ENCODE assay signal across 29 cellular contexts in genomic region chr22:22841598-22841997, GRCh38. TPM values are rescaled to one million over a fixed set of nuclear protein-coding genes. Genes with fewer than 3 reads are reported as not detected.
A peak's percentile ranks its signal among the peaks of the same experiment; 100 is the strongest.
DNase-seq lines count a peak whose midpoint lies in the region; ATAC-seq, FAIRE-seq and TF ChIP-seq lines count a peak whose summit lies in the region.
"Had no signal": no experiment of that assay in that cellular context is flagged by ENCODE, and none has a peak within 500 bp of the region (broad histone marks: within the 10 kb centered on the region; RNA-seq: fewer than 3 reads in every experiment).

No MANE protein-coding gene starts in this region.

- H3K4me1 ChIP-seq in Karpas-422 (ENCODE audit: low read length) (peaks cover 53% of the 10 kb centered on the region), K562 (replicated peaks in 1 of 2; ENCODE audit: control insufficient read depth in 2 of 2, insufficient read depth in 2 of 2, low read length in 2 of 2) (peaks cover 0 to 3% of the 10 kb centered on the region in 2 experiments; a peak in 1 of 5 replicates)
- H3K4me1 ChIP-seq: A549, Caco-2 had no signal

- no peaks in the 10 kb centered on the region for H3K36me3 ChIP-seq in Karpas-422 (ENCODE audit: insufficient read depth, low read length)
- H3K36me3 ChIP-seq in K562 (ENCODE audit: control insufficient read depth, insufficient read depth, low read length), result no peaks in the 10 kb centered on the region
- H3K36me3 ChIP-seq: BLaER1 treated with 17β-estradiol and CSF1 and Interleukin-3, amounts not matched to agents 10 nM and 100 nM had no signal

- no peaks in the 10 kb centered on the region for H3K9me1 ChIP-seq in K562 (ENCODE audit: control insufficient read depth, insufficient read depth, low read length)

- H3K27ac ChIP-seq in Karpas-422 (ENCODE audit: low read length) (peak overlapping the region; percentile 71), K562 (ENCODE audit: extremely low read depth, low read depth, low read length) (no peak overlapping the region)
- H3K27ac ChIP-seq: 22Rv1; A549; BLaER1 treated with 17β-estradiol and CSF1 and Interleukin-3, amounts not matched to agents 10 nM and 100 nM; C4-2B had no signal

- H3K36me3 Mint-ChIP-seq in activated CD4-positive, alpha-beta T cell treated with anti-CD3 and anti-CD28 coated beads, Interleukin-2, amount 10 ng/mL, durations not matched to agents 24 days and 14 days (ENCODE audit: low read depth), result no peaks in the 10 kb centered on the region
- H3K36me3 Mint-ChIP-seq: CD8-positive, alpha-beta T cell had no signal

- H3K9me3 Mint-ChIP-seq in activated CD4-positive, alpha-beta T cell treated with anti-CD3 and anti-CD28 coated beads, Interleukin-2, amount 10 ng/mL, durations not matched to agents 24 days and 14 days, result no peaks in the 10 kb centered on the region

- POLR2A ChIA-PET in K562 (lab: Yijun Ruan, JAX), result interaction anchor here (0.6 to 1.5 kb wide), 5 partner anchors 11 to 25 kb away, joined by 3 to 4 read pairs (median 3); no protein-coding TSS in a partner anchor

- no peaks in the 10 kb centered on the region for H3K9me2 ChIP-seq in Karpas-422 (replicated peaks; ENCODE audit: insufficient read depth, low read length)

- CTCF ChIA-PET in K562 (lab: Yijun Ruan, JAX; ENCODE audit: low intra/inter-chr PET ratio), result no interaction called here

- H2AFZ ChIP-seq in Karpas-422 (ENCODE audit: low read length) (no peak overlapping the region), K562 (ENCODE audit: low read depth, low read length) (no peak overlapping the region)

- H3K27me3 Mint-ChIP-seq in activated CD4-positive, alpha-beta T cell treated with anti-CD3 and anti-CD28 coated beads, Interleukin-2, amount 10 ng/mL, durations not matched to agents 24 days and 14 days, result peaks cover 45% of the 10 kb centered on the region
- H3K27me3 Mint-ChIP-seq: CD4-positive, alpha-beta T cell had no signal

- BruUV-seq in K562 (replicated peaks; lab: Mats Ljungman, UMichigan), result no TSS peak

- DNase-seq in activated CD4-positive, alpha-beta T cell treated with anti-CD3 and anti-CD28 coated beads, Interleukin-2, amount 10 ng/mL, durations not matched to agents 24 days and 14 days, result peak; percentile 29
- no peak for DNase-seq in activated CD4-positive, alpha-beta T cell treated with anti-CD3 and anti-CD28 coated beads for 4 hours
- DNase-seq in Karpas-422, result no peak
- DNase-seq in K562 (ENCODE audit: extremely low read depth in 1 of 4, low spot score in 3 of 4), result no peak
- no peak for DNase-seq in HUDEP-2 (lab: John Stamatoyannopoulos, UW; ENCODE audit: unreplicated experiment in 76 of 76)
- DNase-seq: AML-193; Caco-2; Calu3; CD4-positive, alpha-beta T cell; CD8-positive, alpha-beta T cell; DMS 273 treated with DMSO at 0.1 percent for 48 hours; DMS153; DMS53; DMS79; DND-41; EL; GDM1 had no signal

- intact Hi-C loops in activated CD4-positive, alpha-beta T cell treated with anti-CD3 and anti-CD28 coated beads, Interleukin-2, amount 10 ng/mL, durations not matched to agents 24 days and 14 days (cut with micrococcal nuclease), result no loop called here
- intact Hi-C loops in K562 (cut with micrococcal nuclease), result loop anchor here (10.0 kb wide), 1 partner anchor 443 kb away; no protein-coding TSS in a partner anchor

- no peak for TF ChIP-seq POLR2A in K562 (conservative IDR thresholded peaks at IDR 0.05)

- TF ChIP-seq EP300 in K562 (IDR thresholded peaks at IDR 0.05; ENCODE audit: low read length), result no peak

- no peak for FAIRE-seq in K562 (lab: Jason Lieb, UNC)
- FAIRE-seq: A549, GM12878, GM12892, GM18507 had no signal

- in situ Hi-C loops in K562 (cut with MboI), result no loop called here

- H3K4me1 Mint-ChIP-seq in activated CD4-positive, alpha-beta T cell treated with anti-CD3 and anti-CD28 coated beads, Interleukin-2, amount 10 ng/mL, durations not matched to agents 24 days and 14 days, result peaks cover 19% of the 10 kb centered on the region

- peak overlapping the region; percentile 58 for H3K4me2 ChIP-seq in Karpas-422 (ENCODE audit: low read depth, low read length, poor library complexity, severe bottlenecking)
- H3K4me2 ChIP-seq in K562 (ENCODE audit: insufficient read depth, low read length), result no peak overlapping the region
- H3K4me2 ChIP-seq: A549 had no signal

- H3K27ac Mint-ChIP-seq in activated CD4-positive, alpha-beta T cell treated with anti-CD3 and anti-CD28 coated beads, Interleukin-2, amount 10 ng/mL, durations not matched to agents 24 days and 14 days, result no peak overlapping the region
- H3K27ac Mint-ChIP-seq: B cell; CD4-positive, alpha-beta T cell; CD8-positive, alpha-beta T cell had no signal

- no peak for ATAC-seq in K562
- ATAC-seq: A549; CD8-positive, alpha-beta T cell; GM12878 had no signal

- H3K79me2 ChIP-seq in Karpas-422 (ENCODE audit: low read length) (no peaks in the 10 kb centered on the region), K562 (ENCODE audit: control insufficient read depth, insufficient read depth, low read length) (no peaks in the 10 kb centered on the region)

- no peak for TF ChIP-seq RAD21 in K562 (CRISPR knock-in tag; conservative IDR thresholded peaks at IDR 0.05 in 1 of 2, IDR thresholded peaks at IDR 0.05 in 1 of 2)

- no peak for TF ChIP-seq CTCF in K562 (IDR thresholded peaks at IDR 0.05 in 2 of 3, conservative IDR thresholded peaks at IDR 0.05 in 1 of 3; ENCODE audit: insufficient read depth in 2 of 3, low read depth in 1 of 3, low read length in 3 of 3)

- H3K27me3 ChIP-seq in Karpas-422 (ENCODE audit: low read length), result no peaks in the 10 kb centered on the region
- H3K27me3 ChIP-seq in K562 (ENCODE audit: control insufficient read depth in 2 of 2, insufficient read depth in 2 of 2, low read length in 2 of 2), result peaks cover 9 to 19% of the 10 kb centered on the region in 2 experiments; a peak in 4 of 5 replicates
- H3K27me3 ChIP-seq: BLaER1 treated with 17β-estradiol and CSF1 and Interleukin-3, amounts not matched to agents 10 nM and 100 nM had no signal

- H3K4me3 Mint-ChIP-seq in activated CD4-positive, alpha-beta T cell treated with anti-CD3 and anti-CD28 coated beads, Interleukin-2, amount 10 ng/mL, durations not matched to agents 24 days and 14 days, result no peak overlapping the region
- H3K4me3 Mint-ChIP-seq: B cell; CD4-positive, alpha-beta T cell; CD8-positive, alpha-beta T cell had no signal

- H3K4me3 ChIP-seq in Karpas-422 (ENCODE audit: low read length), result peak overlapping the region; percentile 17; the same call in 1 of the 2 replicates
- no peak overlapping the region for H3K4me3 ChIP-seq in K562
- H3K4me3 ChIP-seq: A549; BLaER1 treated with 17β-estradiol and CSF1 and Interleukin-3, amounts not matched to agents 10 nM and 100 nM; GM12878 had no signal

- H4K20me1 ChIP-seq in Karpas-422 (ENCODE audit: insufficient read depth, low read depth, low read length) (no peaks in the 10 kb centered on the region), K562 (replicated peaks; ENCODE audit: control insufficient read depth, insufficient read depth, low read length) (no peaks in the 10 kb centered on the region)
- H4K20me1 ChIP-seq: BLaER1 treated with 17β-estradiol and CSF1 and Interleukin-3, amounts not matched to agents 10 nM and 100 nM had no signal

- H3K9ac ChIP-seq in Karpas-422 (ENCODE audit: low read length), result no peak overlapping the region
- no peak overlapping the region for H3K9ac ChIP-seq in K562 (ENCODE audit: insufficient read depth in 1 of 2, low read depth in 2 of 2, low read length in 2 of 2)
- H3K9ac ChIP-seq: BLaER1 treated with 17β-estradiol and CSF1 and Interleukin-3, amounts not matched to agents 10 nM and 100 nM had no signal

- H3K9me3 ChIP-seq in Karpas-422 (ENCODE audit: low read length) (0 out of 2 replicates have a peak, but pooled peaks cover 9% of the 10 kb centered on the region), K562 (replicated peaks; ENCODE audit: control insufficient read depth, insufficient read depth, low read depth, low read length) (no peaks in the 10 kb centered on the region)
- H3K9me3 ChIP-seq: A549 had no signal

TF ChIP-seq in K562, 482 proteins besides CTCF, POLR2A, EP300 and RAD21 (continues in another document):
- no peak for TF ChIP-seq POU5F1 (IDR thresholded peaks at IDR 0.05; ENCODE audit: borderline replicate concordance, low read depth, low read length, partially characterized antibody)
- peak; percentile 63; the same call in 1 of the 2 replicates for TF ChIP-seq HMGXB4 (CRISPR knock-in tag; IDR thresholded peaks at IDR 0.05)

RNA-seq across cellular contexts. Expression of gene IGLL5, which starts 46.0 kb away (rescaled TPM):
- total RNA-seq in activated CD4-positive, alpha-beta T cell treated with anti-CD3 and anti-CD28 coated beads, Interleukin-2, amount 10 ng/mL, durations not matched to agents 24 days and 14 days, result not detected in 2 replicates
- total RNA-seq in Karpas-422 (2014; rRNA removed; shearing (Covaris generic); ENCODE audit: low replicate concordance), result 1.1 and 8.3 TPM in 2 replicates
- total RNA-seq in K562 (2011; cell fraction: chromatin; rRNA removed; ENCODE audit: low replicate concordance), result not detected in 2 replicates
- total RNA-seq in K562 (2011; cell fraction: nucleolus; rRNA removed), result not detected in 2 replicates
- not detected in 2 replicates for total RNA-seq in K562 (2011; cell fraction: nucleoplasm; rRNA removed)
- total RNA-seq in K562 (2014; rRNA removed) (not detected in 2 replicates), K562 (2014; rRNA removed; fragmentation: Illumina TruSeq; extraction: Trizol) (not detected in 2 replicates), K562 (2015; rRNA removed; fragmentation: Illumina TruSeq; extraction: Trizol) (not detected in 2 replicates), K562 (2021) (not detected in 2 replicates)
- polyA plus RNA-seq in K562 (2011; rRNA removed) (not detected in 2 replicates), K562 (2014; fragmentation: Illumina TruSeq; extraction: Trizol) (not detected in 2 replicates), K562 (2014; fragmentation: Nextera tagmentation; extraction: Ambion mirVana) (not detected), K562 (2014; rRNA removed) (not detected in 2 replicates)
- polyA plus RNA-seq in K562 (2011; cell fraction: cytosol; rRNA removed), result not detected in 2 replicates
- polyA plus RNA-seq in K562 (2011; cell fraction: nucleus; rRNA removed), result not detected in 2 replicates
- not detected in 2 replicates for polyA plus RNA-seq in K562 (2012)
- polyA minus RNA-seq in K562 (2011; rRNA and poly(A)+ RNA removed), result not detected in 2 replicates
- polyA minus RNA-seq in K562 (2011; cell fraction: cytosol; rRNA and poly(A)+ RNA removed), result not detected in 2 replicates
- polyA minus RNA-seq in K562 (2011; cell fraction: nucleus; rRNA and poly(A)+ RNA removed), result not detected in 2 replicates
- total RNA-seq: A172; Caco-2; Calu3; CD4-positive, alpha-beta T cell; Daoy; G401; GM12878 had no signal
- polyA plus RNA-seq: A549, BJ, GM12878 had no signal
